In genomic region chr14:48575772-48576171, GRCh38 we compare ENCODE assay signal across 16 cellular contexts.
DNase-seq lines count a peak whose midpoint lies in the region; ATAC-seq lines count a peak whose summit lies in the region.
"Had no signal": no experiment of that assay in that cellular context is flagged by ENCODE, and none has a peak within 500 bp of the region (broad histone marks: within the 10 kb centered on the region; RNA-seq: fewer than 3 reads in every experiment).

No MANE protein-coding gene starts in this region.

- H3K27me3 ChIP-seq in SJCRH30: no peaks in the 10 kb centered on the region
- H3K27me3 ChIP-seq: Peyer's patch had no signal

- H3K27me3 Mint-ChIP-seq in T-cell: no peaks in the 10 kb centered on the region

- no peak overlapping the region for H3K4me3 Mint-ChIP-seq in T-cell

- ATAC-seq in T-cell (replicated peaks in 1 of 4) (no peak), left ventricle myocardium superior (no peak)

- no peaks in the 10 kb centered on the region for H3K9me3 ChIP-seq in SJCRH30 (replicated peaks)
- H3K9me3 ChIP-seq: Peyer's patch had no signal

- intact Hi-C loops in left ventricle myocardium superior (cut with micrococcal nuclease): no loop called here

- POLR2A ChIA-PET in T-cell (lab: Charles Lee): no interaction called here

- H3K27ac ChIP-seq in SJCRH30: no peak overlapping the region
- H3K27ac ChIP-seq: 22Rv1, GM23248, Peyer's patch had no signal

- no peak overlapping the region for H3K27ac Mint-ChIP-seq in T-cell

- no peaks in the 10 kb centered on the region for H3K36me3 ChIP-seq in SJCRH30
- H3K36me3 ChIP-seq: Peyer's patch had no signal

- no peaks in the 10 kb centered on the region for H3K4me1 Mint-ChIP-seq in T-cell

- H3K9me3 Mint-ChIP-seq in T-cell: peaks cover 17 to 28% (median 20%) of the 10 kb centered on the region in 3 donors

- DNase-seq in NCI-H1105 (lab: John Stamatoyannopoulos, UW): peak; percentile 24
- no peak for DNase-seq in NCI-H1105 treated with DMSO at 0.1 percent for 48 hours (lab: John Stamatoyannopoulos, UW)
- DNase-seq in NCI-H524 (lab: John Stamatoyannopoulos, UW): peak; percentile 86 to 98
- peak in 1 of 2 experiments; percentile 3 for DNase-seq in SJCRH30
- peak; percentile 6 for DNase-seq in left kidney (ENCODE audit: low read depth, low spot score)
- no peak for DNase-seq in T-cell
- no peak for DNase-seq in activated CD8-positive, alpha-beta memory T cell treated with anti-CD3 and anti-CD28 coated beads, Interleukin-2, amount 50 U/mL, for 4 hours
- no peak for DNase-seq in left ventricle myocardium superior
- DNase-seq: C1 segment of cervical spinal cord, DMS79, GM23248, KBM-7, NCI-H187, NCI-H510A treated with DMSO at 0.1 percent for 48 hours, Peyer's patch had no signal

- CTCF ChIA-PET in T-cell (lab: Charles Lee): no interaction called here

- no peaks in the 10 kb centered on the region for H3K36me3 Mint-ChIP-seq in T-cell

- H3K4me3 ChIP-seq in SJCRH30: peak overlapping the region; percentile 16; the same call in 1 of the 2 replicates
- H3K4me3 ChIP-seq: GM23248, Peyer's patch had no signal

- no peaks in the 10 kb centered on the region for H3K4me1 ChIP-seq in SJCRH30
- H3K4me1 ChIP-seq: Peyer's patch had no signal

Comparison
In these comparisons a context has a peak if more than half of its experiments do, and no peak if none do; other contexts are left out.
1. DNase-seq: peak in NCI-H1105 (single experiment), NCI-H524 (2 of 2) and left kidney (single experiment); none in NCI-H1105 treated with DMSO at 0.1 percent for 48 hours (single experiment), T-cell (0 of 34), activated CD8-positive, alpha-beta memory T cell treated with anti-CD3 and anti-CD28 coated beads, Interleukin-2, amount 50 U/mL, for 4 hours (single experiment) and left ventricle myocardium superior (single experiment).